ENCODE assay signal across 10 cellular contexts in the genomic region with DNA sequence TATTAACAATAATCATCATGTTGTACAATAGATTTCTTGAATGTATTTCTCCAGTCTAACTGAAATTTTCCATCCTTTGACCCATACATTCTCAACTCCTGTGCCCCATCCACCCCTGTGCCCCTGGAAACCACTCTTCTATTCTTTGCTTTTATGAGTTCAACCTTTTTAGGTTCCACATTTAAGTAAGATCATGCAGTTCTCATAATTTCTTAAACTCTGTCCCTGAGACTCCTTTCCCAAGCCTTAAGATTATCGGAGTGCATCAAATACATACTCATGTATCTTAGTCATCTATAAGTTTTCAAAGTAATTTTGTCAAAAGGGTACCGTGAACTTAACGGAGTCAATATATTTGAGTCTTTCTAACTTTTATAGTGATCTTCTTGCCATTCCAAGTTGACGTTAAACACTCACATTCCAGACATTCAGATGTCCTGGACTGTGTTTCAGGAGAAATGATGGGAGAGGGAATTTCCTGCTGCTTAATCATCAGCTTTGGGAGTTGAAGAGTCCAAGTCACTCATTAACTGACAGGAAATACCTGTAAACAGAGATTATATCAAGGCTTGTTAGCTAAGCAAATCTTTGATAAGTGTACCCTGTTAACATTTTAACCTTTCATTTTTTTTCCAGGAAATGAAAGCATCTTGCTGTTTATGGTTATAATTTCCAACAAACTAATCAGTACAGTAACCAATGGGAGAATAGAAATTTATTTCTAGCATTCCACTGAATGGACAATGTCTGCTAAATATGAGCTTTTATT.
DNase-seq lines count a peak whose midpoint lies in the region; ATAC-seq and TF ChIP-seq lines count a peak whose summit lies in the region.
"Had no signal": no experiment of that assay in that cellular context is flagged by ENCODE, and none has a peak within 500 bp of the region (broad histone marks: within the 10 kb centered on the region; RNA-seq: fewer than 3 reads in every experiment).

No MANE protein-coding gene starts in this region.

- peak; percentile 81 for DNase-seq in DMS53 (lab: John Stamatoyannopoulos, UW)
- peak; percentile 10 for DNase-seq in MG63
- peak; percentile 82 for DNase-seq in epithelial cell of esophagus (ENCODE audit: low read depth)
- DNase-seq in nephron progenitor cell = no peak
- no peak for DNase-seq in GDM1 (lab: John Stamatoyannopoulos, UW)
- no peak for DNase-seq in NCI-H128 (lab: John Stamatoyannopoulos, UW; ENCODE audit: unreplicated experiment)
- DNase-seq: activated CD4-positive, alpha-beta T cell treated with anti-CD3 and anti-CD28 coated beads, Interleukin-2, amount 10 ng/mL, durations not matched to agents 7 days and 5 days had no signal

- no peaks in the 10 kb centered on the region for H3K36me3 Mint-ChIP-seq in nephron progenitor cell (ENCODE audit: low read depth)

- TF ChIP-seq CTCF in epithelial cell of esophagus (IDR thresholded peaks at IDR 0.05; ENCODE audit: insufficient read depth, low read depth, low read length, missing control alignments) (no peak), nephron progenitor cell (IDR thresholded peaks at IDR 0.05) (no peak)

- no peaks in the 10 kb centered on the region for H3K9me3 ChIP-seq in MG63
- H3K9me3 ChIP-seq: vagina had no signal

- peaks cover 35% of the 10 kb centered on the region for H3K4me1 Mint-ChIP-seq in nephron progenitor cell
- H3K4me1 Mint-ChIP-seq: activated CD4-positive, alpha-beta T cell treated with anti-CD3 and anti-CD28 coated beads, Interleukin-2, amount 10 ng/mL, durations not matched to agents 7 days and 5 days had no signal

- no peak overlapping the region for H3K4me3 Mint-ChIP-seq in nephron progenitor cell
- H3K4me3 Mint-ChIP-seq: activated CD4-positive, alpha-beta T cell treated with anti-CD3 and anti-CD28 coated beads, Interleukin-2, amount 10 ng/mL, durations not matched to agents 7 days and 5 days had no signal

- no peak overlapping the region for H3K4me3 ChIP-seq in MG63
- H3K4me3 ChIP-seq in epithelial cell of esophagus (ENCODE audit: low read length) = no peak overlapping the region
- H3K4me3 ChIP-seq: vagina had no signal

- H3K9me3 Mint-ChIP-seq in nephron progenitor cell = no peaks in the 10 kb centered on the region
- H3K9me3 Mint-ChIP-seq: activated CD4-positive, alpha-beta T cell treated with anti-CD3 and anti-CD28 coated beads, Interleukin-2, amount 10 ng/mL, durations not matched to agents 7 days and 5 days had no signal

- ATAC-seq in GM21529 (IDR thresholded peaks at IDR 0.05; ENCODE audit: unreplicated experiment) (no peak), GM19455 (IDR thresholded peaks at IDR 0.05; ENCODE audit: unreplicated experiment) (no peak)

- H3K36me3 ChIP-seq in MG63 = no peaks in the 10 kb centered on the region
- H3K36me3 ChIP-seq: vagina had no signal

- H3K27ac Mint-ChIP-seq in nephron progenitor cell = peak overlapping the region; percentile 62
- H3K27ac Mint-ChIP-seq: activated CD4-positive, alpha-beta T cell treated with anti-CD3 and anti-CD28 coated beads, Interleukin-2, amount 10 ng/mL, durations not matched to agents 7 days and 5 days had no signal

- no peaks in the 10 kb centered on the region for H3K27me3 ChIP-seq in MG63
- H3K27me3 ChIP-seq: vagina had no signal

- no peaks in the 10 kb centered on the region for H3K27me3 Mint-ChIP-seq in nephron progenitor cell (ENCODE audit: low read depth, poor library complexity)

Comparison
In these comparisons a context has a peak if more than half of its experiments do, and no peak if none do; other contexts are left out.
1. DNase-seq: peak in DMS53 (single experiment), MG63 (single experiment) and epithelial cell of esophagus (single experiment); none in nephron progenitor cell (single experiment), GDM1 (single experiment) and NCI-H128 (single experiment).